ENCODE assay signal across 8 cellular contexts in the genomic region with DNA sequence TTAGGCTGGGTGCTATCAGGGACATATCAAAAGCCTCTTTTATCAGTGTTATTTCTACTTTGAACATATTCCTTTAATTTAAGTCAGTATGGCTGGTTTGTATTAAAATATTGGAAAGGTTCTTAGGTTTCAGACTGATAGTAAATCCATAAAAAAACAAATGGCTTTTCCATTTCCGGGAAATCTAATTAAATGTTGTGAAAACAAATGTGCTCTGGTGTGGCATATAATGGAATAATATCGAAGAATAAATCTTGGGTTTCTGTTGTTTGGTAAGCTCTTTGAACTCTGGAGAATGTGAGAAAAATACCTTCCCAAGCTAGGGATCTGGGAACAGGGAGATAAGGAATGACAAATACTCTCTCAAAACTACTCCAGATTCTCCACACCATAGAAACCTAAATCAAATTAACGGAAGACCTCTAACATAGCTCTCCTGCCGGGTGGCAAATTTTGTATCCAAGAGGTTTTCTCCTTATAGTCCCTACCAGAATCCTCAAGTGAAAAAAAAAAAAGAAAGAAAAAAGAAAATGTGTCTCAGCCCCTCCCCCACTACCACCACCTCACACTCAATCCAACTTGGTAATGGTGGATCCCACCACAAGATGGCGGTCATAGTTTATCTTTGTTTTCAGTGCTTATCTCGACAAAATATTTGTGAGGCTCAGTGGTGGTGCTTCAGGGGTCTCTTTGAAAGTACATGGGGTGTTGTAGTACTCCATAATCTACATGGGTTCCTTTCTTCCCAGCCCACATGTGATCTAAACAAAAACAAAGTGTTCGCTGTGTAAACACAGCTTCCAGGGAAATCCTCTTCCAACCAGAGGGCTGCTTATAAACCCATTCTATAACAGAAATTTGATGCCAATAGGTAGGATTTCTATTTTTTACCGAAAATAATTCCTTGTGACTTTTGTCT. TPM values are rescaled to one million over a fixed set of nuclear protein-coding genes. Genes with fewer than 3 reads are reported as not detected.
DNase-seq lines count a peak whose midpoint lies in the region; ATAC-seq, FAIRE-seq and TF ChIP-seq lines count a peak whose summit lies in the region.

No MANE protein-coding gene starts in this region.

- H3K4me3 Mint-ChIP-seq in brain, result peak overlapping the region in 1 of 5 experiments; percentile 17

- in situ Hi-C loops in gastrocnemius medialis (cut with MboI; ENCODE audit: low sequenced_read_pairs in 4 of 4), result loop anchor here in 1 of 4 donors (25.0 kb wide), 1 partner anchor 264 kb away; no protein-coding TSS in a partner anchor

- no peaks in the 10 kb centered on the region for H3K9me3 ChIP-seq in gastrocnemius medialis

- TF ChIP-seq CTCF in GM10266 (IDR thresholded peaks at IDR 0.05; ENCODE audit: control insufficient read depth, insufficient read depth, low read depth, missing control alignments), result no peak
- peak; percentile 68 to 71 for TF ChIP-seq CTCF in brain (conservative IDR thresholded peaks at IDR 0.05)
- TF ChIP-seq CTCF in gastrocnemius medialis (IDR thresholded peaks at IDR 0.05 in 4 of 5, conservative IDR thresholded peaks at IDR 0.05 in 1 of 5), result peak in 1 of 5 experiments; percentile 24

- H3K4me1 ChIP-seq in gastrocnemius medialis, result no peaks in the 10 kb centered on the region

- no peak overlapping the region for H3K27ac ChIP-seq in gastrocnemius medialis

- intact Hi-C loops in gastrocnemius medialis (cut with DNase I; ENCODE audit: low total_unique reads), result loop anchor here (5.0 to 10.0 kb wide), 2 partner anchors 161 to 801 kb away; no protein-coding TSS in a partner anchor

- H3K27ac Mint-ChIP-seq in brain, result peak overlapping the region in 2 of 5 experiments; percentile 41 to 76

- no peaks in the 10 kb centered on the region for H3K36me3 Mint-ChIP-seq in brain

- H3K9me3 Mint-ChIP-seq in brain, result peaks cover 0 to 4% (median 0%) of the 10 kb centered on the region in 5 experiments

- peaks cover 17% of the 10 kb centered on the region for H3K4me1 Mint-ChIP-seq in brain

- ATAC-seq in HG03460 (IDR thresholded peaks at IDR 0.05; ENCODE audit: unreplicated experiment), result no peak
- ATAC-seq in GM18517 (IDR thresholded peaks at IDR 0.05; ENCODE audit: unreplicated experiment), result no peak
- no peak for ATAC-seq in gastrocnemius medialis

- peaks cover 3% of the 10 kb centered on the region for H3K27me3 Mint-ChIP-seq in brain

- H3K27me3 ChIP-seq in gastrocnemius medialis, result no peaks in the 10 kb centered on the region

- DNase-seq in GM10266 (ENCODE audit: extremely low spot score), result peak; percentile 16
- DNase-seq in NCI-H2171 (lab: John Stamatoyannopoulos, UW), result peak; percentile 28
- peak; percentile 37 for DNase-seq in pons (ENCODE audit: low spot score)
- DNase-seq in gastrocnemius medialis, result no peak

- peak; percentile 41 for FAIRE-seq in A204.1 (lab: Jason Lieb, UNC)

- no peaks in the 10 kb centered on the region for H3K36me3 ChIP-seq in gastrocnemius medialis

- no peak for TF ChIP-seq POLR2A in gastrocnemius medialis (IDR thresholded peaks at IDR 0.05)

- H3K4me3 ChIP-seq in gastrocnemius medialis, result no peak overlapping the region

RNA-seq across cellular contexts. Expression of a gene that starts 54.6 kb away (rescaled TPM):
- not detected for polyA plus RNA-seq in brain (ENCODE audit: insufficient read depth, low read depth, low replicate concordance)
- 1 to 10 TPM; 2.0 to 3.4 (median 2.3) TPM for total RNA-seq in gastrocnemius medialis

Comparison
In these comparisons a context has a peak if more than half of its experiments do, and no peak if none do; other contexts are left out.
1. DNase-seq: peak in GM10266 (single experiment), NCI-H2171 (single experiment) and pons (single experiment); none in gastrocnemius medialis (0 of 2).